12 cellular contexts compared by ENCODE assay signal in the genomic region with DNA sequence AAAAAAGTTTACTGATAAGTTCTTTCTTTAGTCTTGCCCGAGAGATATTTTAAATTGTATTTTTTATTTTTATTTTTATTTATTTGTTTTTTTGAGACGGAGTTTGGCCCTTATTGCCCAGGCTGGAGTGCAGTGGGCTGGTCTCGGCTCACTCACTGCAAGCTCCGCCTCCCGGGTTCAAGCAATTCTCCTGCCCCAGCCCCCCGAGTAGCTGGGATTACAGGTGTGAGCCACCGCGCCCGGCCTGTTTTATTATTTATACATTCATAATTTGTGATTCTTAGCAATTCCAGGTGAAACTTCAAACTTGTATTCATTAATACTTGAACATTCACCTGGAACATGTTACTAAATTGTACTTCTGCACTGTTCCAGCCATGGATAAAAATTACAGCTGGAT. TPM values are rescaled to one million over a fixed set of nuclear protein-coding genes. Genes with fewer than 3 reads are reported as not detected.
DNase-seq lines count a peak whose midpoint lies in the region; ATAC-seq and TF ChIP-seq lines count a peak whose summit lies in the region.
"Had no signal": no experiment of that assay in that cellular context is flagged by ENCODE, and none has a peak within 500 bp of the region (broad histone marks: within the 10 kb centered on the region; RNA-seq: fewer than 3 reads in every experiment).

No MANE protein-coding gene starts in this region.

- H4K20me1 ChIP-seq in BLaER1: peaks cover 69% of the 10 kb centered on the region

- no peak overlapping the region; the same call in 1 of the 2 replicates for H3K9ac ChIP-seq in BLaER1

- ATAC-seq in GM21619 (IDR thresholded peaks at IDR 0.05; ENCODE audit: unreplicated experiment) (no peak), HG03432 (IDR thresholded peaks at IDR 0.05; ENCODE audit: unreplicated experiment) (no peak)
- ATAC-seq: right cardiac atrium, Right ventricle myocardium inferior had no signal

- peaks cover 47% of the 10 kb centered on the region for H3K4me1 Mint-ChIP-seq in activated naive CD8-positive, alpha-beta T cell treated with anti-CD3 and anti-CD28 coated beads for 36 hours
- peaks cover 37% of the 10 kb centered on the region for H3K4me1 Mint-ChIP-seq in nephron progenitor cell

- H3K4me2 ChIP-seq in BLaER1: peak overlapping the region; percentile 89

- peaks cover 2% of the 10 kb centered on the region for H3K9me3 Mint-ChIP-seq in activated naive CD8-positive, alpha-beta T cell treated with anti-CD3 and anti-CD28 coated beads for 36 hours
- no peaks in the 10 kb centered on the region for H3K9me3 Mint-ChIP-seq in nephron progenitor cell

- H3K9me3 ChIP-seq in BLaER1: peaks cover 5% of the 10 kb centered on the region; the same call in 1 of the 2 replicates

- H3K4me3 ChIP-seq in BLaER1 (no peak overlapping the region), HL-60 (replicated peaks; ENCODE audit: insufficient read depth, low read length) (peak overlapping the region; percentile 62)

- H3K27me3 Mint-ChIP-seq in activated naive CD8-positive, alpha-beta T cell treated with anti-CD3 and anti-CD28 coated beads for 36 hours: peaks cover 4% of the 10 kb centered on the region
- peaks cover 13% of the 10 kb centered on the region for H3K27me3 Mint-ChIP-seq in nephron progenitor cell (ENCODE audit: low read depth, poor library complexity)

- no peak overlapping the region for H3K27ac ChIP-seq in BLaER1
- H3K27ac ChIP-seq in HL-60 (replicated peaks): peak overlapping the region; percentile 87; the same call in 1 of the 2 replicates

- H3K27me3 ChIP-seq in BLaER1: no peaks in the 10 kb centered on the region
- no peaks in the 10 kb centered on the region for H3K27me3 ChIP-seq in HL-60 (ENCODE audit: insufficient read depth, poor library complexity, severe bottlenecking)

- H3K36me3 ChIP-seq in BLaER1: peaks cover 29% of the 10 kb centered on the region

- DNase-seq in HL-60 (ENCODE audit: low read depth in 1 of 2, low spot score in 1 of 2) (no peak), nephron progenitor cell (no peak), iPS-NIHi7 (ENCODE audit: extremely low spot score) (no peak), NCI-H2227 (lab: John Stamatoyannopoulos, UW; ENCODE audit: unreplicated experiment) (no peak)
- no peak for DNase-seq in activated naive CD8-positive, alpha-beta T cell treated with anti-CD3 and anti-CD28 coated beads for 36 hours
- DNase-seq: activated CD4-positive, alpha-beta T cell treated with anti-CD3 and anti-CD28 coated beads, Interleukin-2, amount 50 U/mL, for 4 hours; NCI-H226 had no signal

- H3K27ac Mint-ChIP-seq in activated naive CD8-positive, alpha-beta T cell treated with anti-CD3 and anti-CD28 coated beads for 36 hours: peak overlapping the region; percentile 99
- H3K27ac Mint-ChIP-seq in nephron progenitor cell: peak overlapping the region; percentile 36

- H3K36me3 Mint-ChIP-seq in activated naive CD8-positive, alpha-beta T cell treated with anti-CD3 and anti-CD28 coated beads for 36 hours: peaks cover 44% of the 10 kb centered on the region
- H3K36me3 Mint-ChIP-seq in nephron progenitor cell (ENCODE audit: low read depth): peaks cover 25% of the 10 kb centered on the region

- TF ChIP-seq CTCF in HL-60 (IDR thresholded peaks at IDR 0.05; ENCODE audit: insufficient read depth, low read length) (no peak), nephron progenitor cell (IDR thresholded peaks at IDR 0.05) (no peak)

- H3K4me3 Mint-ChIP-seq in activated naive CD8-positive, alpha-beta T cell treated with anti-CD3 and anti-CD28 coated beads for 36 hours: peak overlapping the region; percentile 97
- H3K4me3 Mint-ChIP-seq in nephron progenitor cell: peak overlapping the region; percentile 98

- peaks cover 49% of the 10 kb centered on the region for H3K4me1 ChIP-seq in BLaER1

RNA-seq across cellular contexts. Expression of a gene that starts 2.9 kb away (rescaled TPM):
- 10 to 100 TPM; 71.9 to 81.8 TPM for total RNA-seq in activated naive CD8-positive, alpha-beta T cell treated with anti-CD3 and anti-CD28 coated beads for 36 hours
